In genomic region chr10:62804384-62805138, GRCh38 we compare ENCODE assay signal across 1 cellular context.
TF ChIP-seq lines count a peak whose summit lies in the region.

Gene ADO (plus strand): TSS chr10:62804720. CDS start chr10:62805060, 340 bp downstream.

TF ChIP-seq in K562, 482 proteins besides CTCF, POLR2A, EP300 and RAD21 (continued from another document and continues in another):
- TF ChIP-seq ATF4 (CRISPR knock-in tag; IDR thresholded peaks at IDR 0.05), result no peak
- 0 out of 2 replicates have a peak, but pooled peaks have one; percentile 43 for TF ChIP-seq RNF2 (IDR thresholded peaks at IDR 0.05)
- TF ChIP-seq GTF2F1 (IDR thresholded peaks at IDR 0.05; ENCODE audit: low read depth, low read length), result no peak
- no peak for TF ChIP-seq SOX6 (IDR thresholded peaks at IDR 0.05)
- no peak for TF ChIP-seq ZNF431 (CRISPR knock-in tag; IDR thresholded peaks at IDR 0.05)
- TF ChIP-seq RERE (CRISPR knock-in tag; IDR thresholded peaks at IDR 0.05; ENCODE audit: borderline replicate concordance), result no peak
- no peak for TF ChIP-seq NFYB (IDR thresholded peaks at IDR 0.05; ENCODE audit: extremely low read depth, insufficient read length)
- no peak for TF ChIP-seq CBX5 (IDR thresholded peaks at IDR 0.05; ENCODE audit: borderline replicate concordance, low read depth)
- no peak for TF ChIP-seq ZNF75A (CRISPR knock-in tag; IDR thresholded peaks at IDR 0.05)
- no peak for TF ChIP-seq E2F1 (CRISPR knock-in tag; IDR thresholded peaks at IDR 0.05)
- TF ChIP-seq ZNF124 (CRISPR knock-in tag; IDR thresholded peaks at IDR 0.05), result no peak
- TF ChIP-seq NRF1 (conservative IDR thresholded peaks at IDR 0.05 in 1 of 2, IDR thresholded peaks at IDR 0.05 in 1 of 2), result peak; percentile 84 to 88
- peak; percentile 99 for TF ChIP-seq GABPA (tag; conservative IDR thresholded peaks at IDR 0.05; ENCODE audit: low read depth)
- no peak for TF ChIP-seq ZNF830 (CRISPR knock-in tag; IDR thresholded peaks at IDR 0.05)
- TF ChIP-seq TAF1 (IDR thresholded peaks at IDR 0.05; ENCODE audit: control insufficient read depth, extremely low read depth, insufficient read depth, low read length, severe bottlenecking), result peak; percentile 40
- no peak for TF ChIP-seq FOXM1 (IDR thresholded peaks at IDR 0.05; ENCODE audit: low read depth)
- no peak for TF ChIP-seq FOXM1 (CRISPR knock-in tag; IDR thresholded peaks at IDR 0.05; ENCODE audit: low read depth)
- no peak for TF ChIP-seq KLF10 (CRISPR knock-in tag; IDR thresholded peaks at IDR 0.05)
- TF ChIP-seq NR3C1 (CRISPR knock-in tag; IDR thresholded peaks at IDR 0.05), result no peak; the same call in 1 of the 2 replicates
- no peak for TF ChIP-seq JUNB (CRISPR knock-in tag; conservative IDR thresholded peaks at IDR 0.05)
- TF ChIP-seq ZNF41 (CRISPR knock-in tag; conservative IDR thresholded peaks at IDR 0.05), result no peak
- no peak for TF ChIP-seq ADNP (tag; IDR thresholded peaks at IDR 0.05)
- no peak for TF ChIP-seq ELF4 (CRISPR knock-in tag; IDR thresholded peaks at IDR 0.05)
- TF ChIP-seq CCAR2 (IDR thresholded peaks at IDR 0.05; ENCODE audit: low read depth, low read length), result no peak
- no peak for TF ChIP-seq ZBTB43 (CRISPR knock-in tag; IDR thresholded peaks at IDR 0.05)
- TF ChIP-seq ZNF232 (CRISPR knock-in tag; IDR thresholded peaks at IDR 0.05), result peak; percentile 34; the same call in 1 of the 2 replicates
- TF ChIP-seq SRF (CRISPR knock-in tag; IDR thresholded peaks at IDR 0.05), result no peak
- TF ChIP-seq NEUROD1 (IDR thresholded peaks at IDR 0.05; ENCODE audit: borderline replicate concordance, low read depth, low read length, partially characterized antibody), result no peak
- no peak for TF ChIP-seq PATZ1 (CRISPR knock-in tag; IDR thresholded peaks at IDR 0.05; ENCODE audit: borderline replicate concordance)
- peak; percentile 82 for TF ChIP-seq KDM5B (IDR thresholded peaks at IDR 0.05; ENCODE audit: insufficient replicate concordance, low read depth, low read length)
- TF ChIP-seq FOS (IDR thresholded peaks at IDR 0.05; ENCODE audit: extremely low read depth, insufficient read length), result no peak
- no peak for TF ChIP-seq ZNF696 (CRISPR knock-in tag; conservative IDR thresholded peaks at IDR 0.05)
- no peak for TF ChIP-seq CBFA2T2 (conservative IDR thresholded peaks at IDR 0.05)
- no peak for TF ChIP-seq ATF6 (CRISPR knock-in tag; IDR thresholded peaks at IDR 0.05)
- no peak for TF ChIP-seq NR1H2 (CRISPR knock-in tag; IDR thresholded peaks at IDR 0.05)
- no peak for TF ChIP-seq CC2D1A (IDR thresholded peaks at IDR 0.05)
- no peak for TF ChIP-seq ZFP30 (CRISPR knock-in tag; IDR thresholded peaks at IDR 0.05; ENCODE audit: borderline replicate concordance)
- TF ChIP-seq ETS2 (tag; IDR thresholded peaks at IDR 0.05; ENCODE audit: borderline replicate concordance, poor library complexity, severe bottlenecking), result no peak
- TF ChIP-seq SMAD4 (CRISPR knock-in tag; conservative IDR thresholded peaks at IDR 0.05), result peak; percentile 49; the same call in 1 of the 2 replicates
- no peak for TF ChIP-seq HNRNPK (IDR thresholded peaks at IDR 0.05; ENCODE audit: low read depth, low read length, poor library complexity, severe bottlenecking)
- TF ChIP-seq MTA2 (IDR thresholded peaks at IDR 0.05; ENCODE audit: low read depth), result no peak
- TF ChIP-seq ZBTB49 (CRISPR knock-in tag; IDR thresholded peaks at IDR 0.05; ENCODE audit: borderline replicate concordance), result no peak
- no peak for TF ChIP-seq ZEB2 (IDR thresholded peaks at IDR 0.05)
- no peak for TF ChIP-seq TRIM24 (IDR thresholded peaks at IDR 0.05)
- no peak for TF ChIP-seq MEF2A (IDR thresholded peaks at IDR 0.05; ENCODE audit: control insufficient read depth, low read depth, low read length)
- no peak for TF ChIP-seq ZNF121 (CRISPR knock-in tag; conservative IDR thresholded peaks at IDR 0.05)
- no peak for TF ChIP-seq NR0B1 (IDR thresholded peaks at IDR 0.05; ENCODE audit: partially characterized antibody)
- TF ChIP-seq PML (IDR thresholded peaks at IDR 0.05; ENCODE audit: low read length), result 0 out of 2 replicates have a peak, but pooled peaks have one; percentile 33
- no peak for TF ChIP-seq RHOXF2B (CRISPR knock-in tag; conservative IDR thresholded peaks at IDR 0.05)
- TF ChIP-seq BDP1 (IDR thresholded peaks at IDR 0.05; ENCODE audit: insufficient read depth, insufficient read length), result no peak
